Comparison of ENCODE assay signal across 38 cellular contexts in genomic region chr17:39988206-39988810, GRCh38. TPM values are rescaled to one million over a fixed set of nuclear protein-coding genes. Genes with fewer than 3 reads are reported as not detected.
"Had no signal": no experiment of that assay in that cellular context is flagged by ENCODE, and none has a peak within 500 bp of the region (broad histone marks: within the 10 kb centered on the region; RNA-seq: fewer than 3 reads in every experiment).

No MANE protein-coding gene starts in this region.

- H3K27me3 ChIP-seq: brain microvascular endothelial cell, esophagus squamous epithelium, heart left ventricle had no signal

- H3K4me3 ChIP-seq: coronary artery, esophagus squamous epithelium, heart left ventricle had no signal

- H3K27ac ChIP-seq: brain microvascular endothelial cell, coronary artery, epithelial cell of prostate, esophagus squamous epithelium, heart left ventricle, WERI-Rb-1 had no signal

- H3K27me3 Mint-ChIP-seq: activated B cell treated with CpG ODN at 0.5 μM for 24 hours; activated CD4-positive, alpha-beta memory T cell treated with anti-CD3 and anti-CD28 coated beads, Interleukin-2, amount 10 ng/mL, durations not matched to agents 7 days and 5 days; activated CD4-positive, alpha-beta T cell treated with anti-CD3 and anti-CD28 coated beads, Interleukin-2, amount 10 ng/mL, durations not matched to agents 24 days and 14 days; activated naive CD8-positive, alpha-beta T cell treated with anti-CD3 and anti-CD28 coated beads, Interleukin-2, amount 10 ng/mL, durations not matched to agents 7 days and 5 days; central memory CD8-positive, alpha-beta T cell; dendritic cell treated with granulocyte-macrophage colony-stimulating factor and Interleukin-4, amounts not matched to agents 40 ng/mL and 50 ng/mL, for 4 days; effector memory CD8-positive, alpha-beta T cell; T-cell had no signal

- FAIRE-seq: astrocyte, bronchial epithelial cell, endothelial cell of umbilical vein had no signal

- H3K9me3 Mint-ChIP-seq: activated B cell treated with CpG ODN at 0.5 μM for 24 hours; activated CD4-positive, alpha-beta memory T cell treated with anti-CD3 and anti-CD28 coated beads, Interleukin-2, amount 10 ng/mL, durations not matched to agents 7 days and 5 days; activated CD4-positive, alpha-beta T cell treated with anti-CD3 and anti-CD28 coated beads, Interleukin-2, amount 10 ng/mL, durations not matched to agents 24 days and 14 days; activated naive CD8-positive, alpha-beta T cell treated with anti-CD3 and anti-CD28 coated beads, Interleukin-2, amount 10 ng/mL, durations not matched to agents 7 days and 5 days; activated T-helper 1 cell treated with anti-CD3 and anti-CD28 coated beads, Interleukin-12 subunit alpha, Interleukin-12 subunit beta, Interleukin-2, Interleukin-4 antibody, amounts not matched to agents 30 ng/mL and 10 ng/mL and 1 ng/mL, durations not matched to agents 14 hours and 24 hours and 36 hours; central memory CD8-positive, alpha-beta T cell; dendritic cell treated with granulocyte-macrophage colony-stimulating factor and Interleukin-4, amounts not matched to agents 40 ng/mL and 50 ng/mL, for 4 days; effector memory CD8-positive, alpha-beta T cell; T-cell; T-helper 1 cell treated with Interleukin-12 subunit alpha and Interleukin-12 subunit beta and Interleukin-4 antibody, amounts not matched to agents 30 μg/mL and 1 μg/mL, for 36 hours; T-helper 2 cell treated with Interferon-gamma antibody and Interleukin-4, amounts not matched to agents 5 μg/mL and 100 μg/mL, for 36 hours had no signal

- H3K27ac Mint-ChIP-seq: activated B cell treated with CpG ODN at 0.5 μM for 24 hours; activated CD4-positive, alpha-beta memory T cell treated with anti-CD3 and anti-CD28 coated beads, Interleukin-2, amount 10 ng/mL, durations not matched to agents 7 days and 5 days; activated CD4-positive, alpha-beta T cell treated with anti-CD3 and anti-CD28 coated beads, Interleukin-2, amount 10 ng/mL, durations not matched to agents 24 days and 14 days; activated naive CD8-positive, alpha-beta T cell treated with anti-CD3 and anti-CD28 coated beads, Interleukin-2, amount 10 ng/mL, durations not matched to agents 7 days and 5 days; dendritic cell treated with granulocyte-macrophage colony-stimulating factor and Interleukin-4, amounts not matched to agents 40 ng/mL and 50 ng/mL, for 4 days; T-cell; T-helper 1 cell treated with Interleukin-12 subunit alpha and Interleukin-12 subunit beta and Interleukin-4 antibody, amounts not matched to agents 30 μg/mL and 1 μg/mL, for 36 hours; T-helper 2 cell treated with Interferon-gamma antibody and Interleukin-4, amounts not matched to agents 5 μg/mL and 100 μg/mL, for 36 hours had no signal

- H3K4me3 Mint-ChIP-seq: activated B cell treated with CpG ODN at 0.5 μM for 24 hours; activated CD4-positive, alpha-beta memory T cell treated with anti-CD3 and anti-CD28 coated beads, Interleukin-2, amount 10 ng/mL, durations not matched to agents 7 days and 5 days; activated CD4-positive, alpha-beta T cell treated with anti-CD3 and anti-CD28 coated beads, Interleukin-2, amount 10 ng/mL, durations not matched to agents 24 days and 14 days; activated naive CD8-positive, alpha-beta T cell treated with anti-CD3 and anti-CD28 coated beads, Interleukin-2, amount 10 ng/mL, durations not matched to agents 7 days and 5 days; activated T-helper 1 cell treated with anti-CD3 and anti-CD28 coated beads, Interleukin-12 subunit alpha, Interleukin-12 subunit beta, Interleukin-2, Interleukin-4 antibody, amounts not matched to agents 30 ng/mL and 10 ng/mL and 1 ng/mL, durations not matched to agents 14 hours and 24 hours and 36 hours; central memory CD8-positive, alpha-beta T cell; dendritic cell treated with granulocyte-macrophage colony-stimulating factor and Interleukin-4, amounts not matched to agents 40 ng/mL and 50 ng/mL, for 4 days; effector memory CD8-positive, alpha-beta T cell; T-cell; T-helper 1 cell treated with Interleukin-12 subunit alpha and Interleukin-12 subunit beta and Interleukin-4 antibody, amounts not matched to agents 30 μg/mL and 1 μg/mL, for 36 hours; T-helper 2 cell treated with Interferon-gamma antibody and Interleukin-4, amounts not matched to agents 5 μg/mL and 100 μg/mL, for 36 hours had no signal

- H3K9me3 ChIP-seq: esophagus squamous epithelium, heart left ventricle had no signal

- ATAC-seq: activated CD4-positive, CD25-positive, alpha-beta regulatory T cell treated with anti-CD3 and anti-CD28 coated beads, Interleukin-2, amount 50 U/mL, for 24 hours; effector memory CD8-positive, alpha-beta T cell; heart left ventricle; T-cell had no signal

- DNase-seq: activated B cell treated with CpG ODN at 0.5 μM for 24 hours; activated CD4-positive, alpha-beta memory T cell treated with anti-CD3 and anti-CD28 coated beads, Interleukin-2, amount 10 ng/mL, durations not matched to agents 7 days and 5 days; activated CD4-positive, alpha-beta T cell treated with anti-CD3 and anti-CD28 coated beads, Interleukin-2, amount 10 ng/mL, durations not matched to agents 24 days and 14 days; activated CD4-positive, alpha-beta T cell treated with anti-CD3 and anti-CD28 coated beads, Interleukin-2, amount 50 U/mL, for 4 hours; activated CD8-positive, alpha-beta memory T cell treated with anti-CD3 and anti-CD28 coated beads, Interleukin-2, amount 50 U/mL, for 48 hours; activated gamma-delta T cell; activated naive CD4-positive, alpha-beta T cell treated with anti-CD3 and anti-CD28 coated beads, Interleukin-2, amount 50 U/mL, for 16 hours; activated naive CD4-positive, alpha-beta T cell treated with Interleukin-2 at 50 U/mL for 16 hours; activated naive CD8-positive, alpha-beta T cell treated with anti-CD3 and anti-CD28 coated beads, Interleukin-2, amount 10 ng/mL, durations not matched to agents 7 days and 5 days; activated T-cell treated with anti-CD3 and anti-CD28 coated beads for 4 hours; activated T-cell treated with anti-CD3 and anti-CD28 coated beads, Interleukin-2, amount 50 U/mL, for 48 hours; amniotic stem cell; anterior cingulate cortex; brain microvascular endothelial cell; effector CD4-positive, alpha-beta T cell; effector memory CD8-positive, alpha-beta T cell; esophagus squamous epithelium; foreskin melanocyte; heart left ventricle; hypothalamus; SW 1271; T-cell; T1000; WERI-Rb-1 had no signal

RNA-seq across cellular contexts. Expression of gene GSDMA, which starts 25.5 kb away (rescaled TPM):
- total RNA-seq: activated B cell treated with CpG ODN at 0.5 μM for 24 hours, astrocyte, cerebellum, endothelial cell of umbilical vein, fibroblast of lung had no signal
- polyA plus RNA-seq: endothelial cell of umbilical vein, fibroblast of lung had no signal

RNA-seq across cellular contexts. Expression of gene CSF3, which starts 26.9 kb away (rescaled TPM):
- total RNA-seq: activated B cell treated with CpG ODN at 0.5 μM for 24 hours; activated CD4-positive, alpha-beta memory T cell treated with anti-CD3 and anti-CD28 coated beads, Interleukin-2, amount 10 ng/mL, durations not matched to agents 7 days and 5 days; activated CD4-positive, alpha-beta T cell treated with anti-CD3 and anti-CD28 coated beads, Interleukin-2, amount 10 ng/mL, durations not matched to agents 24 days and 14 days; activated naive CD8-positive, alpha-beta T cell treated with anti-CD3 and anti-CD28 coated beads, Interleukin-2, amount 10 ng/mL, durations not matched to agents 7 days and 5 days; activated T-helper 1 cell treated with anti-CD3 and anti-CD28 coated beads, Interleukin-12 subunit alpha, Interleukin-12 subunit beta, Interleukin-2, Interleukin-4 antibody, amounts not matched to agents 30 ng/mL and 10 ng/mL and 1 ng/mL, durations not matched to agents 14 hours and 24 hours and 36 hours; astrocyte; cardiac septum; fibroblast of lung; T-cell had no signal
- polyA plus RNA-seq: fibroblast of lung had no signal
